Comparison of ENCODE assay signal across 8 cellular contexts in the genomic region with DNA sequence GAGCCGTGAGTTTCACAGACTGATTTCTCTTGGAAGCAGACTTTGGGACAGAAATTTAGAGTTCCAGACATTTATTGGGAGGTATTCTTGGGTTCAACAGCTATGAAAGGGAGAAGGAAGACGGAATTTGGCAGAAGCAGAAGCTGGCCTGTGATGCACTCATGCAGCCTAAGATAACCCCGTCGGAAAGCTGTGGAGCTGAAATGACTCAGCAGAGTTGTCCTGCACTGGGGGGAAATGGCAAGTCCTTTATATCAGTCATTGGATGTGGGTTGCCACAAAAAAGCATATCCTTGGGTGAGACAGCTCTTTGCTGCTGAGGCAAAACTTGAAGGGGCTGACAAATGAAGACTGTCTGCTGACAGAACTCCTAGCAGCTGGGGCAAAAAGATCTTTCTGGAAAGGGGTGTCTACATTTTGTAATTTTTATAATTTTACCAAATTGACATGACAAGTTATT. TPM values are rescaled to one million over a fixed set of nuclear protein-coding genes. Genes with fewer than 3 reads are reported as not detected.
A peak's percentile ranks its signal among the peaks of the same experiment; 100 is the strongest.
DNase-seq lines count a peak whose midpoint lies in the region; ATAC-seq and TF ChIP-seq lines count a peak whose summit lies in the region.

No MANE protein-coding gene starts in this region.

- TF ChIP-seq CTCF in activated CD8-positive, alpha-beta T cell treated with anti-CD3 and anti-CD28 coated beads for 36 hours (IDR thresholded peaks at IDR 0.05), result no peak
- no peak for TF ChIP-seq CTCF in ovary (IDR thresholded peaks at IDR 0.05)

- no peak overlapping the region for H3K4me3 Mint-ChIP-seq in activated CD8-positive, alpha-beta T cell treated with anti-CD3 and anti-CD28 coated beads for 36 hours

- no peaks in the 10 kb centered on the region for H3K27me3 ChIP-seq in ovary

- peaks cover 4% of the 10 kb centered on the region for H3K27me3 Mint-ChIP-seq in activated CD8-positive, alpha-beta T cell treated with anti-CD3 and anti-CD28 coated beads for 36 hours

- 23 to 34% (median 33%) methylated on average over 4 of the region's 4 CpGs for WGBS in ovary, 3 donors

- peak; percentile 26 for DNase-seq in ELF-1 (ENCODE audit: low read depth, low spot score)
- DNase-seq in activated CD8-positive, alpha-beta T cell treated with anti-CD3 and anti-CD28 coated beads for 36 hours, result peak; percentile 58
- DNase-seq in kidney tubule cell (ENCODE audit: low spot score), result peak; percentile 68
- DNase-seq in NCI-H526 (lab: John Stamatoyannopoulos, UW), result no peak
- no peak for DNase-seq in ovary

- H3K27ac Mint-ChIP-seq in activated CD8-positive, alpha-beta T cell treated with anti-CD3 and anti-CD28 coated beads for 36 hours, result no peak overlapping the region

- no peak overlapping the region for H3K4me3 ChIP-seq in ovary

- H3K36me3 Mint-ChIP-seq in activated CD8-positive, alpha-beta T cell treated with anti-CD3 and anti-CD28 coated beads for 36 hours (ENCODE audit: low read depth), result no peaks in the 10 kb centered on the region

- H3K36me3 ChIP-seq in ovary, result no peaks in the 10 kb centered on the region

- H3K27ac ChIP-seq in ovary, result no peak overlapping the region

- TF ChIP-seq POLR2A in ovary (IDR thresholded peaks at IDR 0.05), result no peak

- ATAC-seq in HG02981 (IDR thresholded peaks at IDR 0.05; ENCODE audit: unreplicated experiment), result peak; percentile 74
- ATAC-seq in activated CD8-positive, alpha-beta T cell treated with anti-CD3 and anti-CD28 coated beads for 36 hours, result peak; percentile 83
- ATAC-seq in HG02763 (IDR thresholded peaks at IDR 0.05; ENCODE audit: unreplicated experiment), result no peak
- no peak for ATAC-seq in GM21526 (IDR thresholded peaks at IDR 0.05; ENCODE audit: low FRiP score, unreplicated experiment)

- no peaks in the 10 kb centered on the region for H3K4me1 ChIP-seq in ovary (ENCODE audit: insufficient read depth)

- no peak for TF ChIP-seq EP300 in ovary (IDR thresholded peaks at IDR 0.05)

- CTCF ChIA-PET in activated CD8-positive, alpha-beta T cell treated with anti-CD3 and anti-CD28 coated beads for 36 hours (lab: Charles Lee), result no interaction called here

- POLR2A ChIA-PET in activated CD8-positive, alpha-beta T cell treated with anti-CD3 and anti-CD28 coated beads for 36 hours (lab: Charles Lee), result no interaction called here

- H3K9me3 Mint-ChIP-seq in activated CD8-positive, alpha-beta T cell treated with anti-CD3 and anti-CD28 coated beads for 36 hours, result no peaks in the 10 kb centered on the region

- peaks cover 5% of the 10 kb centered on the region for H3K4me1 Mint-ChIP-seq in activated CD8-positive, alpha-beta T cell treated with anti-CD3 and anti-CD28 coated beads for 36 hours (ENCODE audit: low read depth)

- no peaks in the 10 kb centered on the region for H3K9me3 ChIP-seq in ovary

- intact Hi-C loops in activated CD8-positive, alpha-beta T cell treated with anti-CD3 and anti-CD28 coated beads for 36 hours (cut with micrococcal nuclease), result no loop called here
- intact Hi-C loops in ovary (cut with DNase I), result no loop called here

RNA-seq across cellular contexts. Expression of a gene that starts 11.5 kb away (rescaled TPM):
- 10 to 100 TPM; 29.9 to 31.0 TPM for total RNA-seq in activated CD8-positive, alpha-beta T cell treated with anti-CD3 and anti-CD28 coated beads for 36 hours
- 10 to 100 TPM; 29.9 to 51.8 (median 44.5) TPM for total RNA-seq in ovary
- polyA plus RNA-seq in ovary, result 100 to 1,000 TPM in 1 of 2 donors, 10 to 100 TPM in 1; 42.4 to 117 TPM

RNA-seq across cellular contexts. Expression of a gene that starts 54.5 kb away (rescaled TPM):
- 10 to 100 TPM; 17.1 to 18.3 TPM for total RNA-seq in activated CD8-positive, alpha-beta T cell treated with anti-CD3 and anti-CD28 coated beads for 36 hours
- 10 to 100 TPM; 10.9 to 17.8 (median 12.8) TPM for total RNA-seq in ovary
- 10 to 100 TPM; 10.3 to 27.1 TPM for polyA plus RNA-seq in ovary

Comparison
In these comparisons a context has a peak if more than half of its experiments do, and no peak if none do; other contexts are left out.
1. DNase-seq: peak in ELF-1 (single experiment), activated CD8-positive, alpha-beta T cell treated with anti-CD3 and anti-CD28 coated beads for 36 hours (single experiment) and kidney tubule cell (single experiment); none in NCI-H526 (0 of 2) and ovary (0 of 5).
2. ATAC-seq: peak in HG02981 (single experiment) and activated CD8-positive, alpha-beta T cell treated with anti-CD3 and anti-CD28 coated beads for 36 hours (single experiment); none in HG02763 (single experiment) and GM21526 (single experiment).